ENCODE assay signal across 1 cellular context in genomic region chr22:17811119-17811518, GRCh38.
TF ChIP-seq lines count a peak whose summit lies in the region.

No MANE protein-coding gene starts in this region.

TF ChIP-seq in K562, 482 proteins besides CTCF, POLR2A, EP300 and RAD21 (continued from another document):
- peak; percentile 87; the same call in 1 of the 2 replicates for TF ChIP-seq ZBTB33 (CRISPR knock-in tag; IDR thresholded peaks at IDR 0.05)
